ENCODE assay signal across 11 cellular contexts in the genomic region with DNA sequence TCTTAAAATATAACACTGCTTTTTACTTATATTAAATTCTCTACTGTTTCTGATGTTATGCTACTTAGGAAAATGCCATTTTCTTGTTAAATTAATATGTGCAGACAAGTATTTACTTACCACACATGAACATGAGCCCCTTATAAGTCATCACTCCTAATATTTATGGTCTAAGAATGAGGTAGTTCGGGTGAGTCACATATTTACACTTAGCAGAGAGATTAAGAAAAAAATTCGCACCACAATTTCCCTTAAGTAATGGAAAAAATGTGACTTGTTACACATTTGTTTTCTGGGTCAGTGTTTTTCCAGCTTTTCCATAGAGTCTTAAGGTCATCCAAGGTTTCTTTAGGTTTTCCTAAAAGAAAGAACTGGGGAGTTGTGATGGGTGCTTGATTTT.
DNase-seq lines count a peak whose midpoint lies in the region; ATAC-seq and TF ChIP-seq lines count a peak whose summit lies in the region.
"Had no signal": no experiment of that assay in that cellular context is flagged by ENCODE, and none has a peak within 500 bp of the region (broad histone marks: within the 10 kb centered on the region; RNA-seq: fewer than 3 reads in every experiment).

No MANE protein-coding gene starts in this region.

- H3K4me1 Mint-ChIP-seq in MCF 10A (ENCODE audit: insufficient read depth, unreplicated experiment): peaks cover 36% of the 10 kb centered on the region
- H3K4me1 Mint-ChIP-seq in CD14-positive monocyte: no peaks in the 10 kb centered on the region

- H3K27me3 Mint-ChIP-seq in MCF 10A (ENCODE audit: insufficient read depth, unreplicated experiment) (no peaks in the 10 kb centered on the region), CD14-positive monocyte (ENCODE audit: low read depth in 3 of 3) (peaks cover 0 to 3% (median 1%) of the 10 kb centered on the region in 3 donors)

- BruUV-seq in MCF 10A (replicated peaks; lab: Mats Ljungman, UMichigan): no TSS peak

- peaks cover 53% of the 10 kb centered on the region for H3K27me3 ChIP-seq in GM23248 (replicated peaks; ENCODE audit: insufficient read depth)
- no peaks in the 10 kb centered on the region for H3K27me3 ChIP-seq in smooth muscle cell (ENCODE audit: low read depth)
- no peaks in the 10 kb centered on the region for H3K27me3 ChIP-seq in body of pancreas

- peaks cover 10% of the 10 kb centered on the region; the same call in 1 of the 2 replicates for H3K4me1 ChIP-seq in GM23248 (ENCODE audit: insufficient read depth)
- H3K4me1 ChIP-seq in smooth muscle cell (ENCODE audit: low read depth): no peaks in the 10 kb centered on the region
- peaks cover 8% of the 10 kb centered on the region for H3K4me1 ChIP-seq in body of pancreas

- TF ChIP-seq POLR2A in body of pancreas (IDR thresholded peaks at IDR 0.05): no peak

- POLR2A ChIA-PET in MCF 10A (lab: Yijun Ruan, JAX): interaction anchor here (0.8 to 4.4 kb wide), 7 partner anchors 12 to 67 kb away, joined by 3 to 34 read pairs (median 4); a partner anchor contains a TSS

- DNase-seq in GM23248: peak; percentile 61
- DNase-seq in MCF 10A (ENCODE audit: unreplicated experiment): peak; percentile 67
- no peak for DNase-seq in left ventricle myocardium superior
- no peak for DNase-seq in smooth muscle cell (lab: John Stamatoyannopoulos, UW; ENCODE audit: unreplicated experiment)
- no peak for DNase-seq in stimulated activated naive CD8-positive, alpha-beta T cell treated with anti-CD3 and anti-CD28 coated beads, Interleukin-15, Interleukin-2, amounts not matched to agents 100 U/mL and 50 U/mL, for 24 hours
- DNase-seq in body of pancreas: no peak
- DNase-seq in CD14-positive monocyte (ENCODE audit: low spot score): no peak
- no peak for DNase-seq in stimulated activated CD4-positive, alpha-beta T cell treated with anti-CD3 and anti-CD28 coated beads, Interleukin-12 subunit alpha, Interleukin-12 subunit beta, amount 100 ng/mL, for 4 hours
- DNase-seq: activated CD8-positive, alpha-beta T cell treated with anti-CD3 and anti-CD28 coated beads for 36 hours; amniotic stem cell had no signal

- H3K27ac ChIP-seq in GM23248 (no peak overlapping the region), smooth muscle cell (ENCODE audit: low read depth) (peak overlapping the region; percentile 49), body of pancreas (no peak overlapping the region)

- H3K9me2 ChIP-seq in GM23248 (ENCODE audit: insufficient read depth): no peaks in the 10 kb centered on the region

- H3K9ac ChIP-seq in GM23248 (no peak overlapping the region), smooth muscle cell (ENCODE audit: low read depth) (no peak overlapping the region)

- ATAC-seq in left ventricle myocardium superior (peak; percentile 74), body of pancreas (no peak)
- no peak for ATAC-seq in stimulated activated naive CD8-positive, alpha-beta T cell treated with anti-CD3 and anti-CD28 coated beads, Interleukin-15, Interleukin-2, amounts not matched to agents 100 U/mL and 50 U/mL, for 24 hours
- ATAC-seq: activated CD8-positive, alpha-beta T cell treated with anti-CD3 and anti-CD28 coated beads for 36 hours; SK-N-SH treated with all-trans-retinoic acid at 6 μM for 48 hours had no signal

- CTCF ChIA-PET in MCF 10A (lab: Yijun Ruan, JAX): interaction anchor here (0.5 to 7.9 kb wide), 30 partner anchors 9 to 493 kb away, joined by 3 to 228 read pairs (median 4); a partner anchor contains a TSS

- intact Hi-C loops in MCF 10A (cut with micrococcal nuclease) (loop anchor here (1.0 to 10.0 kb wide), 4 partner anchors 116 to 702 kb away; no protein-coding TSS in a partner anchor), left ventricle myocardium superior (cut with micrococcal nuclease) (loop anchor here (5.0 kb wide), 1 partner anchor 69 kb away; a partner anchor contains a TSS), body of pancreas (cut with DNase I) (no loop called here), CD14-positive monocyte (cut with micrococcal nuclease) (no loop called here)

- H3F3A ChIP-seq in GM23248 (ENCODE audit: insufficient read depth) (no peaks in the 10 kb centered on the region), smooth muscle cell (ENCODE audit: low read depth) (peaks cover 6% of the 10 kb centered on the region)

- 2 to 5% methylated on average over 2 of the region's 2 CpGs for WGBS in GM23248 (ENCODE audit: low coverage in 1 of 2, low lambda C conversion rate in 2 of 2, missing lambda C conversion rate in 2 of 2), 2 experiments
- WGBS in smooth muscle cell (ENCODE audit: low lambda C conversion rate): 17% methylated on average over 2 of the region's 2 CpGs
- 24 to 48% methylated on average over 2 of the region's 2 CpGs for WGBS in body of pancreas, 2 donors

- H3K36me3 ChIP-seq in GM23248 (ENCODE audit: low read depth): no peaks in the 10 kb centered on the region
- no peaks in the 10 kb centered on the region for H3K36me3 ChIP-seq in smooth muscle cell (ENCODE audit: low read depth)
- H3K36me3 ChIP-seq in body of pancreas (replicated peaks in 1 of 2; ENCODE audit: insufficient read depth in 1 of 2, low read depth in 2 of 2): no peaks in the 10 kb centered on the region

- H3K27ac Mint-ChIP-seq in MCF 10A (ENCODE audit: low read depth, unreplicated experiment) (peak overlapping the region; percentile 81), CD14-positive monocyte (no peak overlapping the region)
- H3K27ac Mint-ChIP-seq: activated CD8-positive, alpha-beta T cell treated with anti-CD3 and anti-CD28 coated beads for 36 hours had no signal

- H3K4me3 ChIP-seq in GM23248: no peak overlapping the region
- no peak overlapping the region for H3K4me3 ChIP-seq in smooth muscle cell
- H3K4me3 ChIP-seq in body of pancreas: no peak overlapping the region

- no peaks in the 10 kb centered on the region for H3K36me3 Mint-ChIP-seq in MCF 10A (ENCODE audit: insufficient read depth, unreplicated experiment)
- no peaks in the 10 kb centered on the region for H3K36me3 Mint-ChIP-seq in CD14-positive monocyte

- H3K4me3 Mint-ChIP-seq in MCF 10A (ENCODE audit: unreplicated experiment): no peak overlapping the region
- H3K4me3 Mint-ChIP-seq in CD14-positive monocyte: no peak overlapping the region
- H3K4me3 Mint-ChIP-seq: activated CD8-positive, alpha-beta T cell treated with anti-CD3 and anti-CD28 coated beads for 36 hours had no signal

- in situ Hi-C loops in GM23248 (cut with MboI): no loop called here

- no peaks in the 10 kb centered on the region for H4K20me1 ChIP-seq in GM23248 (ENCODE audit: insufficient read depth)
- no peaks in the 10 kb centered on the region for H4K20me1 ChIP-seq in smooth muscle cell (ENCODE audit: low read depth)

- no peaks in the 10 kb centered on the region for H3K9me3 ChIP-seq in GM23248 (ENCODE audit: low read depth)
- H3K9me3 ChIP-seq in smooth muscle cell (replicated peaks; ENCODE audit: low read depth): no peaks in the 10 kb centered on the region
- no peaks in the 10 kb centered on the region for H3K9me3 ChIP-seq in body of pancreas

- no peaks in the 10 kb centered on the region for H3K79me2 ChIP-seq in GM23248 (ENCODE audit: insufficient read depth)
- H3K79me2 ChIP-seq in smooth muscle cell (ENCODE audit: low read depth): no peaks in the 10 kb centered on the region

- no peaks in the 10 kb centered on the region for H3K9me3 Mint-ChIP-seq in MCF 10A (ENCODE audit: unreplicated experiment)
- H3K9me3 Mint-ChIP-seq in CD14-positive monocyte: no peaks in the 10 kb centered on the region
- H3K9me3 Mint-ChIP-seq: activated CD8-positive, alpha-beta T cell treated with anti-CD3 and anti-CD28 coated beads for 36 hours had no signal

- H3K4me2 ChIP-seq in GM23248 (ENCODE audit: unreplicated experiment) (no peak overlapping the region), smooth muscle cell (peak overlapping the region; percentile 28)

- TF ChIP-seq CTCF in MCF 10A (IDR thresholded peaks at IDR 0.05; ENCODE audit: unreplicated experiment) (no peak), smooth muscle cell (IDR thresholded peaks at IDR 0.05; ENCODE audit: borderline replicate concordance, insufficient read depth, poor library complexity, severe bottlenecking) (no peak), body of pancreas (IDR thresholded peaks at IDR 0.05) (no peak), CD14-positive monocyte (IDR thresholded peaks at IDR 0.05) (no peak)

- H2AFZ ChIP-seq in GM23248 (no peak overlapping the region), smooth muscle cell (ENCODE audit: low read depth) (no peak overlapping the region)

Comparison
In these comparisons a context has a peak if more than half of its experiments do, and no peak if none do; other contexts are left out.
1. DNase-seq: peak in GM23248 (single experiment) and MCF 10A (single experiment); none in left ventricle myocardium superior (single experiment), smooth muscle cell (single experiment), stimulated activated naive CD8-positive, alpha-beta T cell treated with anti-CD3 and anti-CD28 coated beads, Interleukin-15, Interleukin-2, amounts not matched to agents 100 U/mL and 50 U/mL, for 24 hours (single experiment), body of pancreas (0 of 4), CD14-positive monocyte (single experiment) and stimulated activated CD4-positive, alpha-beta T cell treated with anti-CD3 and anti-CD28 coated beads, Interleukin-12 subunit alpha, Interleukin-12 subunit beta, amount 100 ng/mL, for 4 hours (single experiment).
2. intact Hi-C loops: an anchor here in MCF 10A (1.0 to 10.0 kb wide) and left ventricle myocardium superior (5.0 kb wide); none called in body of pancreas and CD14-positive monocyte.